19 cellular contexts compared by ENCODE assay signal in the genomic region with DNA sequence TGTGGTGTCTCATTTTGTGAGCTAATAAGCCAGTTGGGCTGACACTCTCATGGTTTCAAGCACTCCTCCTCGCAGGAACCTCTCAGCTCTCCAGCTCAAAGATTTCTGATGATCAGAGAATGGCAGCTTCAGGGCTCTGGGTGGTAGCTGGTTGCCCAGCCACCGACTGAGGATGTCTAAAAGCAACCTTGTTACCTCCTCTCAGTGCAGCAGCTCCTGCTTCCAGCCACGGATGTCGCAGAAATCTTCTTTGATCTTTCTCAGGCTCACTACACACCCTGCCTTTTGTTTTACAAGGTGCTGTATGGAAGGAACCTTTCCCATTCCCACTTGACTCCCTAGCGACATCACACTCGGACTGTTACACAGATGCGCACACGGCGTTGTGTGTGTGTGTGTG.
"Had no signal": no experiment of that assay in that cellular context is flagged by ENCODE, and none has a peak within 500 bp of the region (broad histone marks: within the 10 kb centered on the region; RNA-seq: fewer than 3 reads in every experiment).

No MANE protein-coding gene starts in this region.

- DNase-seq: activated CD4-positive, alpha-beta T cell treated with anti-CD3 and anti-CD28 coated beads, Interleukin-2, amount 10 ng/mL, durations not matched to agents 24 days and 14 days; activated CD8-positive, alpha-beta T cell treated with anti-CD3 and anti-CD28 coated beads for 36 hours; activated naive CD4-positive, alpha-beta T cell treated with Interleukin-2 at 50 U/mL for 16 hours; activated naive CD8-positive, alpha-beta T cell treated with anti-CD3 and anti-CD28 coated beads, Interleukin-2, amount 10 ng/mL, durations not matched to agents 7 days and 5 days; activated T-cell treated with anti-CD3 and anti-CD28 coated beads, Interleukin-2, amount 50 U/mL, for 24 hours; body of pancreas; colonic mucosa; heart left ventricle; mesendoderm; naive thymus-derived CD8-positive, alpha-beta T cell; sigmoid colon; spleen; stimulated activated CD4-positive, alpha-beta T cell treated with anti-CD3 and anti-CD28 coated beads, Interleukin-4, amount 100 ng/mL, for 4 hours; T1000 had no signal

- H2AFZ ChIP-seq: parathyroid adenoma had no signal

- H3K9me3 ChIP-seq: body of pancreas, colonic mucosa, gastroesophageal sphincter, heart left ventricle, sigmoid colon, spleen had no signal

- H3K9me3 Mint-ChIP-seq: activated CD4-positive, alpha-beta T cell treated with anti-CD3 and anti-CD28 coated beads, Interleukin-2, amount 10 ng/mL, durations not matched to agents 24 days and 14 days; activated CD8-positive, alpha-beta T cell treated with anti-CD3 and anti-CD28 coated beads for 36 hours; activated naive CD8-positive, alpha-beta T cell treated with anti-CD3 and anti-CD28 coated beads, Interleukin-2, amount 10 ng/mL, durations not matched to agents 7 days and 5 days; activated T-cell treated with anti-CD3 and anti-CD28 coated beads, Interleukin-2, amount 50 U/mL, for 24 hours; activated T-helper 2 cell treated with anti-CD3 and anti-CD28 coated beads, Interferon-gamma antibody, Interleukin-2, Interleukin-4, amounts not matched to agents 10 μg/mL and 5 μg/mL and 100 μg/mL, durations not matched to agents 14 hours and 24 hours and 36 hours; stimulated activated memory B cell treated with anti-CD40 and anti-IgM and Interleukin-4, amounts not matched to agents 10 μg/mL and 1 μg/mL and 100 μg/mL, for 72 hours had no signal

- H3K27me3 Mint-ChIP-seq: activated CD8-positive, alpha-beta T cell treated with anti-CD3 and anti-CD28 coated beads for 36 hours; activated naive CD8-positive, alpha-beta T cell treated with anti-CD3 and anti-CD28 coated beads, Interleukin-2, amount 10 ng/mL, durations not matched to agents 7 days and 5 days; stimulated activated memory B cell treated with anti-CD40 and anti-IgM and Interleukin-4, amounts not matched to agents 10 μg/mL and 1 μg/mL and 100 μg/mL, for 72 hours had no signal

- H3K27me3 ChIP-seq: colonic mucosa, gastroesophageal sphincter, sigmoid colon, spleen had no signal

- H3K27ac ChIP-seq: body of pancreas, colonic mucosa, gastroesophageal sphincter, heart left ventricle, parathyroid adenoma, sigmoid colon, spleen had no signal

- H3K4me1 ChIP-seq: body of pancreas, colonic mucosa, gastroesophageal sphincter, heart left ventricle, parathyroid adenoma, sigmoid colon, spleen had no signal

- ATAC-seq: activated CD8-positive, alpha-beta T cell treated with anti-CD3 and anti-CD28 coated beads for 36 hours; body of pancreas; esophagus mucosa; gastroesophageal sphincter; heart left ventricle; naive thymus-derived CD8-positive, alpha-beta T cell; stimulated activated memory B cell treated with anti-CD40 and anti-IgM and Interleukin-4, amounts not matched to agents 10 μg/mL and 1 μg/mL and 100 μg/mL, for 72 hours had no signal

- H3K4me1 Mint-ChIP-seq: activated CD4-positive, alpha-beta T cell treated with anti-CD3 and anti-CD28 coated beads, Interleukin-2, amount 10 ng/mL, durations not matched to agents 24 days and 14 days; activated naive CD8-positive, alpha-beta T cell treated with anti-CD3 and anti-CD28 coated beads, Interleukin-2, amount 10 ng/mL, durations not matched to agents 7 days and 5 days; naive thymus-derived CD8-positive, alpha-beta T cell; stimulated activated memory B cell treated with anti-CD40 and anti-IgM and Interleukin-4, amounts not matched to agents 10 μg/mL and 1 μg/mL and 100 μg/mL, for 72 hours had no signal

- H3K4me3 ChIP-seq: body of pancreas, colonic mucosa, gastroesophageal sphincter, heart left ventricle, sigmoid colon, spleen had no signal

- H3K36me3 Mint-ChIP-seq: activated naive CD8-positive, alpha-beta T cell treated with anti-CD3 and anti-CD28 coated beads, Interleukin-2, amount 10 ng/mL, durations not matched to agents 7 days and 5 days; naive thymus-derived CD8-positive, alpha-beta T cell; stimulated activated memory B cell treated with anti-CD40 and anti-IgM and Interleukin-4, amounts not matched to agents 10 μg/mL and 1 μg/mL and 100 μg/mL, for 72 hours had no signal

- H3K36me3 ChIP-seq: colonic mucosa, gastroesophageal sphincter, heart left ventricle, sigmoid colon, spleen had no signal

- H3K27ac Mint-ChIP-seq: activated CD4-positive, alpha-beta T cell treated with anti-CD3 and anti-CD28 coated beads, Interleukin-2, amount 10 ng/mL, durations not matched to agents 24 days and 14 days; activated CD8-positive, alpha-beta T cell treated with anti-CD3 and anti-CD28 coated beads for 36 hours; activated naive CD8-positive, alpha-beta T cell treated with anti-CD3 and anti-CD28 coated beads, Interleukin-2, amount 10 ng/mL, durations not matched to agents 7 days and 5 days; activated T-cell treated with anti-CD3 and anti-CD28 coated beads, Interleukin-2, amount 50 U/mL, for 24 hours; activated T-helper 2 cell treated with anti-CD3 and anti-CD28 coated beads, Interferon-gamma antibody, Interleukin-2, Interleukin-4, amounts not matched to agents 10 μg/mL and 5 μg/mL and 100 μg/mL, durations not matched to agents 14 hours and 24 hours and 36 hours; naive thymus-derived CD8-positive, alpha-beta T cell; stimulated activated memory B cell treated with anti-CD40 and anti-IgM and Interleukin-4, amounts not matched to agents 10 μg/mL and 1 μg/mL and 100 μg/mL, for 72 hours had no signal

- H3K4me3 Mint-ChIP-seq: activated CD4-positive, alpha-beta T cell treated with anti-CD3 and anti-CD28 coated beads, Interleukin-2, amount 10 ng/mL, durations not matched to agents 24 days and 14 days; activated CD8-positive, alpha-beta T cell treated with anti-CD3 and anti-CD28 coated beads for 36 hours; activated naive CD8-positive, alpha-beta T cell treated with anti-CD3 and anti-CD28 coated beads, Interleukin-2, amount 10 ng/mL, durations not matched to agents 7 days and 5 days; activated T-cell treated with anti-CD3 and anti-CD28 coated beads, Interleukin-2, amount 50 U/mL, for 24 hours; naive thymus-derived CD8-positive, alpha-beta T cell; stimulated activated memory B cell treated with anti-CD40 and anti-IgM and Interleukin-4, amounts not matched to agents 10 μg/mL and 1 μg/mL and 100 μg/mL, for 72 hours had no signal

- H3K79me2 ChIP-seq: parathyroid adenoma had no signal
